Comparison of ENCODE assay signal across 11 cellular contexts in genomic region chr20:17648306-17648646, GRCh38. TPM values are rescaled to one million over a fixed set of nuclear protein-coding genes. Genes with fewer than 3 reads are reported as not detected.
A peak's percentile ranks its signal among the peaks of the same experiment; 100 is the strongest.
DNase-seq lines count a peak whose midpoint lies in the region; ATAC-seq and TF ChIP-seq lines count a peak whose summit lies in the region.
"Had no signal": no experiment of that assay in that cellular context is flagged by ENCODE, and none has a peak within 500 bp of the region (broad histone marks: within the 10 kb centered on the region; RNA-seq: fewer than 3 reads in every experiment).

No MANE protein-coding gene starts in this region.

- WGBS in transverse colon (ENCODE audit: low coverage in 1 of 2), 2 donors, result 69 to 93% methylated on average over 2 to 10 of the region's 10 CpGs

- H3K27me3 ChIP-seq in transverse colon, result no peaks in the 10 kb centered on the region
- no peaks in the 10 kb centered on the region for H3K27me3 ChIP-seq in naive thymus-derived CD4-positive, alpha-beta T cell (ENCODE audit: control insufficient read depth in 2 of 2, insufficient read depth in 2 of 2, low read length in 2 of 2)

- H3K9me3 Mint-ChIP-seq in naive thymus-derived CD4-positive, alpha-beta T cell, result no peaks in the 10 kb centered on the region
- H3K9me3 Mint-ChIP-seq: stimulated activated effector memory CD8-positive, alpha-beta T cell treated with anti-CD3 and anti-CD28 coated beads, Interleukin-12 subunit alpha, Interleukin-12 subunit beta, amount 100 ng/mL, for 72 hours had no signal

- ATAC-seq in mucosa of descending colon, result no peak
- no peak for ATAC-seq in naive thymus-derived CD4-positive, alpha-beta T cell
- ATAC-seq: stimulated activated effector memory CD8-positive, alpha-beta T cell treated with anti-CD3 and anti-CD28 coated beads, Interleukin-12 subunit alpha, Interleukin-12 subunit beta, amount 100 ng/mL, for 72 hours had no signal

- peaks cover 70% of the 10 kb centered on the region for H3K4me1 ChIP-seq in mucosa of descending colon (ENCODE audit: low read depth)
- peaks cover 63 to 89% (median 77%) of the 10 kb centered on the region in 4 donors for H3K4me1 ChIP-seq in transverse colon
- no peaks in the 10 kb centered on the region for H3K4me1 ChIP-seq in naive thymus-derived CD4-positive, alpha-beta T cell (ENCODE audit: control insufficient read depth in 2 of 2, insufficient read depth in 2 of 2, low read length in 2 of 2)

- H3K36me3 Mint-ChIP-seq in naive thymus-derived CD4-positive, alpha-beta T cell, result no peaks in the 10 kb centered on the region
- H3K36me3 Mint-ChIP-seq: stimulated activated effector memory CD8-positive, alpha-beta T cell treated with anti-CD3 and anti-CD28 coated beads, Interleukin-12 subunit alpha, Interleukin-12 subunit beta, amount 100 ng/mL, for 72 hours had no signal

- H3K9me3 ChIP-seq in mucosa of descending colon (no peaks in the 10 kb centered on the region), transverse colon (no peaks in the 10 kb centered on the region)
- no peaks in the 10 kb centered on the region for H3K9me3 ChIP-seq in naive thymus-derived CD4-positive, alpha-beta T cell (ENCODE audit: control insufficient read depth in 2 of 3, low read length in 3 of 3)

- TF ChIP-seq CTCF in mucosa of descending colon (IDR thresholded peaks at IDR 0.05), result no peak
- no peak for TF ChIP-seq CTCF in transverse colon (IDR thresholded peaks at IDR 0.05)

- TF ChIP-seq EP300 in transverse colon (IDR thresholded peaks at IDR 0.05; ENCODE audit: low read depth), result no peak

- H3K36me3 ChIP-seq in mucosa of descending colon (ENCODE audit: low read depth) (no peaks in the 10 kb centered on the region), transverse colon (no peaks in the 10 kb centered on the region)
- no peaks in the 10 kb centered on the region for H3K36me3 ChIP-seq in naive thymus-derived CD4-positive, alpha-beta T cell (ENCODE audit: control insufficient read depth in 2 of 3, insufficient read depth in 3 of 3, low read length in 3 of 3)

- intact Hi-C loops in mucosa of descending colon (cut with DNase I, micrococcal nuclease) (no loop called here), transverse colon (cut with DNase I; ENCODE audit: low total_unique reads) (no loop called here)
- intact Hi-C loops in naive thymus-derived CD4-positive, alpha-beta T cell (cut with micrococcal nuclease), result loop anchor here in 1 of 2 donors (2.0 kb wide), 1 partner anchor 77 kb away; the partner anchor contains the start of gene DSTN

- no peaks in the 10 kb centered on the region for H3K27me3 Mint-ChIP-seq in naive thymus-derived CD4-positive, alpha-beta T cell

- in situ Hi-C loops in transverse colon (cut with MboI; ENCODE audit: low pct_ligation_motif_present in 1 of 4, low pct_unique_long_range_greater_than_20kb in 1 of 4, low sequenced_read_pairs in 3 of 4), result loop anchor here in 2 of 4 donors (25.0 kb wide), 1 partner anchor 111 kb away; the partner anchor contains the start of gene BFSP1 (in 2 of the 2)

- peak overlapping the region; percentile 21 to 40 (median 24) for H3K27ac ChIP-seq in transverse colon
- no peak overlapping the region for H3K27ac ChIP-seq in naive thymus-derived CD4-positive, alpha-beta T cell (ENCODE audit: low read depth, low read length)

- no peak for TF ChIP-seq POLR2A in transverse colon (IDR thresholded peaks at IDR 0.05)

- no peak overlapping the region for H3K4me3 Mint-ChIP-seq in naive thymus-derived CD4-positive, alpha-beta T cell
- H3K4me3 Mint-ChIP-seq: stimulated activated effector memory CD8-positive, alpha-beta T cell treated with anti-CD3 and anti-CD28 coated beads, Interleukin-12 subunit alpha, Interleukin-12 subunit beta, amount 100 ng/mL, for 72 hours had no signal

- POLR2A ChIA-PET in naive thymus-derived CD4-positive, alpha-beta T cell (lab: Charles Lee), result no interaction called here

- no peak overlapping the region for H3K4me3 ChIP-seq in mucosa of descending colon
- no peak overlapping the region for H3K4me3 ChIP-seq in transverse colon
- H3K4me3 ChIP-seq in naive thymus-derived CD4-positive, alpha-beta T cell (ENCODE audit: low read length), result no peak overlapping the region

- DNase-seq in SKM-1 treated with dmso at 0.1 percent for 144 hours (lab: John Stamatoyannopoulos, UW; ENCODE audit: unreplicated experiment), result peak; percentile 6
- no peak for DNase-seq in SKM-1 (lab: John Stamatoyannopoulos, UW; ENCODE audit: unreplicated experiment)
- peak; percentile 26 for DNase-seq in fibroblast of gingiva (ENCODE audit: low read depth)
- peak in 2 of 3 donors; percentile 46 to 59 for DNase-seq in mucosa of descending colon
- DNase-seq in transverse colon, result no peak
- no peak for DNase-seq in naive thymus-derived CD4-positive, alpha-beta T cell
- no peak for DNase-seq in DMS 273 (lab: John Stamatoyannopoulos, UW; ENCODE audit: unreplicated experiment)
- no peak for DNase-seq in NCI-H446 treated with DMSO at 0.1 percent for 48 hours (lab: John Stamatoyannopoulos, UW)
- DNase-seq: effector memory CD4-positive, alpha-beta T cell had no signal

- peaks cover 4 to 15% (median 8%) of the 10 kb centered on the region in 7 donors for H3K4me1 Mint-ChIP-seq in naive thymus-derived CD4-positive, alpha-beta T cell

- CTCF ChIA-PET in naive thymus-derived CD4-positive, alpha-beta T cell (lab: Charles Lee), result interaction anchor here (3.1 kb wide), 1 partner anchor 111 kb away, joined by 9 read pairs; no protein-coding TSS in a partner anchor

- peak overlapping the region in 1 of 9 donors; percentile 72 for H3K27ac Mint-ChIP-seq in naive thymus-derived CD4-positive, alpha-beta T cell
- H3K27ac Mint-ChIP-seq: stimulated activated effector memory CD8-positive, alpha-beta T cell treated with anti-CD3 and anti-CD28 coated beads, Interleukin-12 subunit alpha, Interleukin-12 subunit beta, amount 100 ng/mL, for 72 hours had no signal

RNA-seq across cellular contexts. Expression of gene RRBP1, which starts 33.8 kb away (rescaled TPM):
- total RNA-seq in mucosa of descending colon (100 to 1,000 TPM; 210 to 402 (median 377) TPM), transverse colon (100 to 1,000 TPM; 219 to 403 (median 288) TPM)
- 10 to 100 TPM; 27.8 to 73.9 (median 29.1) TPM for total RNA-seq in naive thymus-derived CD4-positive, alpha-beta T cell
- polyA plus RNA-seq in naive thymus-derived CD4-positive, alpha-beta T cell, result 10 to 100 TPM in 1 of 2 donors, 1 to 10 TPM in 1; 4.1 to 11.1 TPM

RNA-seq across cellular contexts. Expression of gene BANF2, which starts 51.5 kb away (rescaled TPM):
- total RNA-seq in mucosa of descending colon, result not detected
- total RNA-seq in transverse colon, result not detected
- not detected for total RNA-seq in naive thymus-derived CD4-positive, alpha-beta T cell
- not detected for polyA plus RNA-seq in naive thymus-derived CD4-positive, alpha-beta T cell
- total RNA-seq: T-helper 2 cell treated with Interferon-gamma antibody and Interleukin-4, amounts not matched to agents 100 ng/mL and 5 ng/mL, for 36 hours had no signal

Comparison
In these comparisons a context has a peak if more than half of its experiments do, and no peak if none do; other contexts are left out.
1. DNase-seq: peak in SKM-1 treated with dmso at 0.1 percent for 144 hours (single experiment), fibroblast of gingiva (single experiment) and mucosa of descending colon (2 of 3); none in SKM-1 (single experiment), transverse colon (single experiment), naive thymus-derived CD4-positive, alpha-beta T cell (0 of 9), DMS 273 (single experiment) and NCI-H446 treated with DMSO at 0.1 percent for 48 hours (single experiment).